Comparison of ENCODE assay signal across 8 cellular contexts in the genomic region with DNA sequence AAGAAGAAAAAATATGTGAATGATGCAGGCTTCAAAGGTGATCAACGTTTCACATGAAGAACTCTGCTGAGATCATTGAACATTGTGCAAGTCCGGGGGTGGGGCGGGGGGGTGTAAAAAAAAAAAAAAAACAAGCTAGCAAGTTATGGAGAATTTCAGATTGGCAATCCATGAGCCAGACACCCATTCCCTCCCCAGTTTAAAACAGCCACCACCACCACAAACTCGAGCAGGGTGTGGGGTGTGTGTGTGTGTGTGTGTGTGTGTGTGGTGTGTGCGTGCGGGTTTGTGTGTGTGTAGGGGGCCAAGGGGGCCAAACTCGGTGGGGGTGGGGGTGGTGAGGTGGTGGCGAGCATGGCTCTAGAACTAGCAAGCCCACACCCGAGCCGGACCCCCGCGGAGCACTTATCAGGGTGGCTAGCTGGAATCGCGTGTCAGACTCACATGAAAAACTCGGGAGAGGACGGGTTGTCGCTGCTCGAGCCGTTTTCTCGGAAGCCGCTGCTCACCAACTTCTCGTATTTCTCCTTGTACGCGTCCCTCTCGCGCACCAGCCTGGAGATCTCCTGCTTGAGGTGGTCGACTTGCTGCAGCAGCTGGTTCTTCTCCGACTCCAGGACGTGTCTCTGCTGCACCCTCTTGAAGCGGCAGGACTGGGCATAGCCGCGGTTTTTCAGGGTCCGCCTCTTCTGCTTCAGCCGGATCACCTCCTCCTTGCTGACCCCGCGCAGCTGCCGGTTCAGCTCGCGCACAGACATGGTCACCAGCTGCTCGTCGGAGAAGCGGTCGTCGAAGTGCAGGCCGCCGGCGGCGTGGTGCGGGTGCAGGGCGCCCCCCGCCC. TPM values are rescaled to one million over a fixed set of nuclear protein-coding genes. Genes with fewer than 3 reads are reported as not detected.
DNase-seq lines count a peak whose midpoint lies in the region; ATAC-seq, FAIRE-seq and TF ChIP-seq lines count a peak whose summit lies in the region.

No MANE protein-coding gene starts in this region.

- H3K9ac ChIP-seq in HUES48 (ENCODE audit: low read depth, low read length) (peak overlapping the region; percentile 16; the same call in 1 of the 2 replicates), astrocyte (ENCODE audit: low read length) (peak overlapping the region; percentile 75), rectal smooth muscle tissue (ENCODE audit: low read length) (peak overlapping the region; percentile 58)

- no peaks in the 10 kb centered on the region for H4K20me1 ChIP-seq in astrocyte (ENCODE audit: insufficient read depth, low read length)

- no peak for TF ChIP-seq CTCF in RWPE2 (IDR thresholded peaks at IDR 0.05; ENCODE audit: poor library complexity, severe bottlenecking)
- TF ChIP-seq CTCF in astrocyte (IDR thresholded peaks at IDR 0.05; ENCODE audit: insufficient read depth, low read depth, low read length) = no peak

- WGBS in iPS DF 6.9 (ENCODE audit: insufficient coverage, insufficient read length) = no CpG with 5 or more reads among the region's 51 CpGs

- peaks cover 1% of the 10 kb centered on the region for H3K36me3 Mint-ChIP-seq in astrocyte (ENCODE audit: low read depth, unreplicated experiment)

- H3K4me1 Mint-ChIP-seq in astrocyte (ENCODE audit: low read depth, unreplicated experiment) = peaks cover 23% of the 10 kb centered on the region

- no peak for FAIRE-seq in astrocyte (lab: Jason Lieb, UNC)

- DNase-seq in RWPE2 (ENCODE audit: low spot score) (peak; percentile 58), astrocyte (ENCODE audit: low read depth) (peak; percentile 51), iPS DF 6.9 (ENCODE audit: low read depth, low spot score) (no peak), middle frontal gyrus (ENCODE audit: extremely low spot score, low spot score) (no peak)

- peaks cover 15% of the 10 kb centered on the region for H3K27me3 ChIP-seq in HUES48 (ENCODE audit: control insufficient read depth, insufficient read depth, low read length)
- peaks cover 5% of the 10 kb centered on the region for H3K27me3 ChIP-seq in RWPE2 (ENCODE audit: insufficient read depth, poor library complexity, severe bottlenecking)
- no peaks in the 10 kb centered on the region for H3K27me3 ChIP-seq in astrocyte (ENCODE audit: insufficient read depth, low read length)
- peaks cover 2% of the 10 kb centered on the region; the same call in 1 of the 2 replicates for H3K27me3 ChIP-seq in iPS DF 6.9 (ENCODE audit: control insufficient read depth, insufficient read depth, low read length)
- H3K27me3 ChIP-seq in rectal smooth muscle tissue (ENCODE audit: control insufficient read depth, insufficient read depth, low read length) = peaks cover 3% of the 10 kb centered on the region

- H3K4me3 ChIP-seq in HUES48 (ENCODE audit: low read depth, low read length) = peak overlapping the region; percentile 72
- H3K4me3 ChIP-seq in RWPE2 (ENCODE audit: severe bottlenecking) = peak overlapping the region; percentile 17
- peak overlapping the region; percentile 67 for H3K4me3 ChIP-seq in astrocyte (ENCODE audit: insufficient read depth, low read depth, low read length)
- H3K4me3 ChIP-seq in iPS DF 6.9 (ENCODE audit: low read length) = peak overlapping the region; percentile 75
- peak overlapping the region; percentile 76 for H3K4me3 ChIP-seq in rectal smooth muscle tissue (ENCODE audit: low read length)

- H3K9me3 Mint-ChIP-seq in astrocyte (ENCODE audit: unreplicated experiment) = no peaks in the 10 kb centered on the region

- peak; percentile 27; the same call in 1 of the 3 replicates for ATAC-seq in RWPE2 (ENCODE audit: low read depth)
- ATAC-seq in GM19395 (IDR thresholded peaks at IDR 0.05; ENCODE audit: unreplicated experiment) = no peak
- no peak for ATAC-seq in GM18868 (IDR thresholded peaks at IDR 0.05; ENCODE audit: unreplicated experiment)

- peak overlapping the region; percentile 90 for H3K4me2 ChIP-seq in astrocyte (ENCODE audit: low read length)

- H3K79me2 ChIP-seq in astrocyte (ENCODE audit: insufficient read depth, low read length) = peaks cover 11% of the 10 kb centered on the region

- H3K4me1 ChIP-seq in HUES48 (ENCODE audit: control insufficient read depth, insufficient read depth, low read length) (peaks cover 34% of the 10 kb centered on the region), RWPE2 (ENCODE audit: insufficient read depth, poor library complexity, severe bottlenecking) (peaks cover 3% of the 10 kb centered on the region), astrocyte (ENCODE audit: insufficient read depth, low read length) (peaks cover 6% of the 10 kb centered on the region), iPS DF 6.9 (ENCODE audit: control insufficient read depth, insufficient read depth, low read length) (peaks cover 2% of the 10 kb centered on the region; the same call in 1 of the 2 replicates), rectal smooth muscle tissue (ENCODE audit: control insufficient read depth, insufficient read depth, low read length) (peaks cover 6% of the 10 kb centered on the region)

- peak overlapping the region; percentile 82 for H3K27ac Mint-ChIP-seq in astrocyte (ENCODE audit: unreplicated experiment)

- H3K4me3 Mint-ChIP-seq in astrocyte (ENCODE audit: unreplicated experiment) = peak overlapping the region; percentile 98

- H3K27ac ChIP-seq in HUES48 (ENCODE audit: low read depth, low read length) = no peak overlapping the region
- H3K27ac ChIP-seq in RWPE2 (ENCODE audit: poor library complexity, severe bottlenecking) = no peak overlapping the region
- H3K27ac ChIP-seq in astrocyte (ENCODE audit: low read depth, low read length) = no peak overlapping the region
- H3K27ac ChIP-seq in iPS DF 6.9 (ENCODE audit: low read length) = no peak overlapping the region
- peak overlapping the region; percentile 48 for H3K27ac ChIP-seq in rectal smooth muscle tissue (ENCODE audit: low read depth, low read length)

- H3K9me3 ChIP-seq in HUES48 (ENCODE audit: control insufficient read depth, insufficient read depth, low read length) (no peaks in the 10 kb centered on the region), RWPE2 (ENCODE audit: severe bottlenecking) (no peaks in the 10 kb centered on the region), astrocyte (ENCODE audit: insufficient read depth, low read depth, low read length) (no peaks in the 10 kb centered on the region), iPS DF 6.9 (ENCODE audit: control insufficient read depth, insufficient read depth, low read length) (no peaks in the 10 kb centered on the region)

- H3K36me3 ChIP-seq in HUES48 (ENCODE audit: control insufficient read depth, insufficient read depth, low read length) (no peaks in the 10 kb centered on the region), RWPE2 (ENCODE audit: low read depth) (no peaks in the 10 kb centered on the region), astrocyte (ENCODE audit: insufficient read depth, low read length) (no peaks in the 10 kb centered on the region), iPS DF 6.9 (ENCODE audit: control insufficient read depth, insufficient read depth, low read length) (no peaks in the 10 kb centered on the region), rectal smooth muscle tissue (ENCODE audit: control insufficient read depth, insufficient read depth, low read length) (no peaks in the 10 kb centered on the region)

- no peaks in the 10 kb centered on the region for H3K27me3 Mint-ChIP-seq in astrocyte (ENCODE audit: low read depth, unreplicated experiment)

- peak overlapping the region; percentile 82 for H2AFZ ChIP-seq in astrocyte (ENCODE audit: low read depth, low read length)

RNA-seq across cellular contexts. Expression of a gene that starts 2.0 kb away (rescaled TPM):
- 19.3 and 21.8 TPM in 2 replicates for total RNA-seq in astrocyte

Comparison
In these comparisons a context has a peak if more than half of its experiments do, and no peak if none do; other contexts are left out.
1. H3K4me3 ChIP-seq: peak in every context shown above with its lines; median percentile 76 in rectal smooth muscle tissue; 75 in iPS DF 6.9; 72 in HUES48; 67 in astrocyte; 17 in RWPE2.
2. H3K9ac ChIP-seq: peak in every context shown above with its lines; median percentile 75 in astrocyte; 58 in rectal smooth muscle tissue; 16 in HUES48.
3. DNase-seq: peak in RWPE2 (single experiment) and astrocyte (single experiment); none in iPS DF 6.9 (single experiment) and middle frontal gyrus (single experiment).